In genomic region chr17:4017377-4017776, GRCh38 we compare ENCODE assay signal across 16 cellular contexts. TPM values are rescaled to one million over a fixed set of nuclear protein-coding genes. Genes with fewer than 3 reads are reported as not detected.
A peak's percentile ranks its signal among the peaks of the same experiment; 100 is the strongest.
DNase-seq lines count a peak whose midpoint lies in the region; ATAC-seq, FAIRE-seq and TF ChIP-seq lines count a peak whose summit lies in the region.
"Had no signal": no experiment of that assay in that cellular context is flagged by ENCODE, and none has a peak within 500 bp of the region (broad histone marks: within the 10 kb centered on the region; RNA-seq: fewer than 3 reads in every experiment).

No MANE protein-coding gene starts in this region.

- H3K9ac ChIP-seq in H9 (ENCODE audit: extremely low read depth, insufficient read length, low read length) = no peak overlapping the region
- no peak overlapping the region for H3K9ac ChIP-seq in HepG2 (ENCODE audit: insufficient read depth, low read depth, low read length)

- H3K14ac ChIP-seq in H9 (ENCODE audit: insufficient read depth, low read length) = no peak overlapping the region

- no peaks in the 10 kb centered on the region for H3K4me1 Mint-ChIP-seq in Calu3 (ENCODE audit: low read depth, unreplicated experiment)
- no peaks in the 10 kb centered on the region for H3K4me1 Mint-ChIP-seq in H9
- no peaks in the 10 kb centered on the region for H3K4me1 Mint-ChIP-seq in WTC11
- H3K4me1 Mint-ChIP-seq: B cell; stimulated activated memory B cell treated with anti-CD40 and anti-IgM and Interleukin-4, amounts not matched to agents 10 μg/mL and 1 μg/mL and 100 μg/mL, for 72 hours had no signal

- TF ChIP-seq POLR2A in HepG2 (IDR thresholded peaks at IDR 0.05; ENCODE audit: insufficient read depth in 1 of 2, low read depth in 2 of 2, low read length in 2 of 2) = no peak

- no peak overlapping the region for H3T11ph ChIP-seq in H9 (ENCODE audit: low read length)

- no peak overlapping the region for H2AK5ac ChIP-seq in H9 (ENCODE audit: insufficient read length, low read length)

- peaks cover 16 to 41% of the 10 kb centered on the region in 2 experiments; a peak in 4 of 5 replicates for H3K36me3 ChIP-seq in HepG2 (replicated peaks in 1 of 2; ENCODE audit: control insufficient read depth in 1 of 2, insufficient read depth in 2 of 2, low read length in 2 of 2)

- TF ChIP-seq CTCF in Calu3 (IDR thresholded peaks at IDR 0.05; ENCODE audit: unreplicated experiment) (peak; percentile 41), H9 (conservative IDR thresholded peaks at IDR 0.05) (peak; percentile 58), WTC11 (IDR thresholded peaks at IDR 0.05) (no peak), HepG2 (CRISPR knock-in tag; IDR thresholded peaks at IDR 0.05) (peak; percentile 44)

- no peak overlapping the region for H4K5ac ChIP-seq in H9 (ENCODE audit: insufficient read length, low read depth, low read length)

- H2AFZ ChIP-seq in H9 (ENCODE audit: low read length) (no peak overlapping the region), HepG2 (ENCODE audit: low read length) (no peak overlapping the region)

- no peak overlapping the region for H2BK12ac ChIP-seq in H9 (ENCODE audit: insufficient read length, low read depth, low read length)

- no peak overlapping the region for H4K91ac ChIP-seq in H9 (ENCODE audit: insufficient read length, low read depth, low read length)

- H3K4ac ChIP-seq in H9 (ENCODE audit: low read depth, low read length) = no peak overlapping the region

- H3K9me3 ChIP-seq in H9 (ENCODE audit: control insufficient read depth, low read depth, low read length) = no peaks in the 10 kb centered on the region
- no peaks in the 10 kb centered on the region for H3K9me3 ChIP-seq in HepG2 (ENCODE audit: low read length)
- H3K9me3 ChIP-seq: vagina had no signal

- H3K23ac ChIP-seq in H9 (ENCODE audit: insufficient read length, low read depth, low read length) = no peak overlapping the region

- no peak for TF ChIP-seq RAD21 in HepG2 (CRISPR knock-in tag; IDR thresholded peaks at IDR 0.05)

- no peak overlapping the region for H4K8ac ChIP-seq in H9 (replicated peaks; ENCODE audit: insufficient read length, low read depth, low read length)

- no peaks in the 10 kb centered on the region for H3K9me3 Mint-ChIP-seq in Calu3 (ENCODE audit: low read depth, unreplicated experiment)
- no peaks in the 10 kb centered on the region for H3K9me3 Mint-ChIP-seq in H9
- no peaks in the 10 kb centered on the region for H3K9me3 Mint-ChIP-seq in WTC11
- H3K9me3 Mint-ChIP-seq: stimulated activated memory B cell treated with anti-CD40 and anti-IgM and Interleukin-4, amounts not matched to agents 10 μg/mL and 1 μg/mL and 100 μg/mL, for 72 hours; T-helper 1 cell treated with Interleukin-12 subunit alpha and Interleukin-12 subunit beta and Interleukin-4 antibody, amounts not matched to agents 30 μg/mL and 1 μg/mL, for 36 hours had no signal

- DNase-seq in Calu3 (no peak), H9 (no peak), WTC11 (ENCODE audit: low spot score) (peak; percentile 52), HepG2 (ENCODE audit: low spot score) (no peak), RPMI8226 (no peak), DMS79 treated with DMSO at 0.1 percent for 48 hours (lab: John Stamatoyannopoulos, UW) (no peak), RCC 7860 (ENCODE audit: low spot score) (no peak), SKM-1 treated with dmso at 0.1 percent for 144 hours (lab: John Stamatoyannopoulos, UW; ENCODE audit: unreplicated experiment) (no peak)
- DNase-seq: activated effector memory CD4-positive, alpha-beta T cell treated with anti-CD3 and anti-CD28 coated beads, Interleukin-2, amount 50 U/mL, for 16 hours; effector CD4-positive, alpha-beta T cell; KG1; NCI-H2107 had no signal

- CTCF ChIA-PET in Calu3 (lab: Charles Lee) (interaction anchor here (0.5 kb wide), 1 partner anchor 338 kb away, joined by 3 read pairs; no protein-coding TSS in a partner anchor), WTC11 (lab: Charles Lee) (interaction anchor here (0.5 to 2.5 kb wide), 33 partner anchors 9 to 1154 kb away, joined by 3 to 27 read pairs (median 4); partner anchors contain the start of genes ATP2A3, CAMKK1 and P2RX1), HepG2 (lab: Yijun Ruan, JAX; ENCODE audit: low intra/inter-chr PET ratio, low total read pairs) (no interaction called here)

- no peaks in the 10 kb centered on the region for H3K27me3 Mint-ChIP-seq in Calu3 (ENCODE audit: unreplicated experiment)
- H3K27me3 Mint-ChIP-seq in H9 (ENCODE audit: low read depth) = no peaks in the 10 kb centered on the region; the same call in 1 of the 2 replicates
- H3K27me3 Mint-ChIP-seq in WTC11 (ENCODE audit: low read depth) = no peaks in the 10 kb centered on the region
- H3K27me3 Mint-ChIP-seq: B cell; stimulated activated memory B cell treated with anti-CD40 and anti-IgM and Interleukin-4, amounts not matched to agents 10 μg/mL and 1 μg/mL and 100 μg/mL, for 72 hours had no signal

- H3K36me3 Mint-ChIP-seq in Calu3 (ENCODE audit: insufficient read depth, unreplicated experiment) = peaks cover 10% of the 10 kb centered on the region
- peaks cover 7 to 79% (median 46%) of the 10 kb centered on the region in 3 experiments; a peak in 6 of 7 replicates for H3K36me3 Mint-ChIP-seq in H9 (ENCODE audit: insufficient read depth in 1 of 3, low read depth in 3 of 3)
- H3K36me3 Mint-ChIP-seq in WTC11 = peaks cover 43% of the 10 kb centered on the region

- H3K4me2 ChIP-seq in H9 (ENCODE audit: insufficient read depth, insufficient read length, low read length) = no peak overlapping the region
- no peak overlapping the region for H3K4me2 ChIP-seq in HepG2 (ENCODE audit: low read depth, low read length)

- no peak overlapping the region for H3K27ac Mint-ChIP-seq in Calu3 (ENCODE audit: unreplicated experiment)
- no peak overlapping the region for H3K27ac Mint-ChIP-seq in H9
- no peak overlapping the region for H3K27ac Mint-ChIP-seq in WTC11
- H3K27ac Mint-ChIP-seq: B cell; stimulated activated memory B cell treated with anti-CD40 and anti-IgM and Interleukin-4, amounts not matched to agents 10 μg/mL and 1 μg/mL and 100 μg/mL, for 72 hours; T-helper 1 cell treated with Interleukin-12 subunit alpha and Interleukin-12 subunit beta and Interleukin-4 antibody, amounts not matched to agents 30 μg/mL and 1 μg/mL, for 36 hours had no signal

- TF ChIP-seq EP300 in HepG2 (IDR thresholded peaks at IDR 0.05; ENCODE audit: low read depth in 2 of 2, low read length in 2 of 2) = no peak
- no peak for TF ChIP-seq EP300 in HepG2 (CRISPR knock-in tag; IDR thresholded peaks at IDR 0.05; ENCODE audit: borderline replicate concordance)

- H3K79me1 ChIP-seq in H9 (ENCODE audit: insufficient read depth, low read depth, low read length, poor library complexity, severe bottlenecking) = no peaks in the 10 kb centered on the region

- H3K79me2 ChIP-seq in H9 (ENCODE audit: insufficient read depth, low read length) = no peaks in the 10 kb centered on the region
- no peaks in the 10 kb centered on the region for H3K79me2 ChIP-seq in HepG2 (ENCODE audit: insufficient read depth, low read length)

- intact Hi-C loops in Calu3 (cut with micrococcal nuclease; ENCODE audit: unreplicated experiment) (no loop called here), HepG2 (cut with micrococcal nuclease; ENCODE audit: unreplicated experiment) (no loop called here)

- BruUV-seq in Calu3 (replicated peaks; lab: Mats Ljungman, UMichigan) = no TSS peak
- BruUV-seq in HepG2 (replicated peaks; lab: Mats Ljungman, UMichigan) = no TSS peak

- no peak overlapping the region for H3K56ac ChIP-seq in H9 (ENCODE audit: insufficient read length, low read depth, low read length)

- ATAC-seq in WTC11 (peak; percentile 72), HepG2 (no peak)
- ATAC-seq: stimulated activated memory B cell treated with anti-CD40 and anti-IgM and Interleukin-4, amounts not matched to agents 10 μg/mL and 1 μg/mL and 100 μg/mL, for 72 hours had no signal

- H3K4me1 ChIP-seq in H9 (ENCODE audit: insufficient read depth, low read length) (no peaks in the 10 kb centered on the region), HepG2 (ENCODE audit: insufficient read depth, low read length) (peaks cover 31% of the 10 kb centered on the region)
- H3K4me1 ChIP-seq: vagina had no signal

- FAIRE-seq in HepG2 (lab: Jason Lieb, UNC) (no peak), RCC 7860 (lab: Jason Lieb, UNC) (no peak)

- H2BK15ac ChIP-seq in H9 (ENCODE audit: low read depth, low read length) = no peak overlapping the region

- WGBS in H9 (ENCODE audit: extremely low coverage, insufficient read length, low lambda C conversion rate) = no CpG with 5 or more reads among the region's 18 CpGs
- WGBS in HepG2 (ENCODE audit: low lambda C conversion rate) = 98% methylated on average over 8 of the region's 18 CpGs

- in situ Hi-C loops in HepG2 (cut with HindIII; ENCODE audit: extremely low pct_ligation_motif_present, low pct_unique_long_range_greater_than_20kb) = no loop called here

- H3K27me3 ChIP-seq in H9 (ENCODE audit: insufficient read depth, low read length) (no peaks in the 10 kb centered on the region), HepG2 (ENCODE audit: control insufficient read depth in 1 of 2, insufficient read depth in 2 of 2, low read length in 2 of 2) (no peaks in the 10 kb centered on the region; a peak in 1 of 5 replicates)
- H3K27me3 ChIP-seq: vagina had no signal

- H3K4me3 ChIP-seq in HepG2 (replicated peaks in 1 of 3; ENCODE audit: insufficient read depth in 1 of 3, low read depth in 2 of 3, low read length in 3 of 3) = no peak overlapping the region
- H3K4me3 ChIP-seq: vagina had no signal

- H2BK120ac ChIP-seq in H9 (ENCODE audit: low read depth, low read length, poor library complexity, severe bottlenecking) = no peak overlapping the region

- H2BK5ac ChIP-seq in H9 (ENCODE audit: insufficient read length, low read length) = no peak overlapping the region

- H3K23me2 ChIP-seq in H9 (ENCODE audit: insufficient read length, low read depth, low read length, poor library complexity, severe bottlenecking) = no peaks in the 10 kb centered on the region

- H3K27ac ChIP-seq in H9 (ENCODE audit: insufficient read length, low read depth, low read length) (no peak overlapping the region), HepG2 (ENCODE audit: extremely low read length, insufficient read depth, low read length) (no peak overlapping the region)
- H3K27ac ChIP-seq: vagina had no signal

- H4K20me1 ChIP-seq in H9 (ENCODE audit: control insufficient read depth, insufficient read depth, insufficient read length) (no peaks in the 10 kb centered on the region), HepG2 (ENCODE audit: insufficient read depth, low read length) (no peaks in the 10 kb centered on the region)

- no peak overlapping the region for H3K18ac ChIP-seq in H9 (ENCODE audit: insufficient read length, low read depth, low read length)

- POLR2A ChIA-PET in WTC11 (lab: Charles Lee) (interaction anchor here (0.5 kb wide), 1 partner anchor 307 kb away, joined by 3 read pairs; no protein-coding TSS in a partner anchor), HepG2 (lab: Yijun Ruan, JAX) (no interaction called here)

- H3K4me3 Mint-ChIP-seq in Calu3 (ENCODE audit: low read depth, unreplicated experiment) = no peak overlapping the region
- no peak overlapping the region for H3K4me3 Mint-ChIP-seq in H9
- H3K4me3 Mint-ChIP-seq in WTC11 = no peak overlapping the region
- H3K4me3 Mint-ChIP-seq: B cell; stimulated activated memory B cell treated with anti-CD40 and anti-IgM and Interleukin-4, amounts not matched to agents 10 μg/mL and 1 μg/mL and 100 μg/mL, for 72 hours; T-helper 1 cell treated with Interleukin-12 subunit alpha and Interleukin-12 subunit beta and Interleukin-4 antibody, amounts not matched to agents 30 μg/mL and 1 μg/mL, for 36 hours had no signal

- H2BK20ac ChIP-seq in H9 (ENCODE audit: low read depth, low read length, poor library complexity, severe bottlenecking) = no peak overlapping the region

RNA-seq across cellular contexts. Expression of gene ATP2A3, which starts 53.1 kb away (rescaled TPM):
- total RNA-seq in Calu3 (2022) (4.5 and 4.8 TPM in 2 replicates), H9 (2021) (13.3 and 14.6 TPM in 2 replicates), WTC11 (2021) (35.6 to 39.1 TPM (median 37.8 TPM) in 3 replicates), HepG2 (2016; rRNA removed; fragmentation: Illumina TruSeq; extraction: Trizol) (not detected in 2 replicates)
- total RNA-seq in HepG2 (2016; cell fraction: cytosol; rRNA removed; fragmentation: Illumina TruSeq; extraction: Trizol; ENCODE audit: low read depth) = not detected in 2 replicates
- total RNA-seq in HepG2 (2016; cell fraction: insoluble cytoplasmic fraction; rRNA removed; fragmentation: Illumina TruSeq; extraction: Trizol) = not detected in 2 replicates
- not detected in 2 replicates for total RNA-seq in HepG2 (2016; cell fraction: membrane; rRNA removed; fragmentation: Illumina TruSeq; extraction: Trizol)
- not detected in 2 replicates for total RNA-seq in HepG2 (2016; cell fraction: nucleus; rRNA removed; fragmentation: Illumina TruSeq; extraction: Trizol)
- polyA plus RNA-seq in HepG2 (2011; rRNA removed) = 0.07 and 0.10 TPM in 2 replicates
- 0.03 and 0.14 TPM in 2 replicates for polyA plus RNA-seq in HepG2 (2011; cell fraction: cytosol; rRNA removed)
- 0.16 and 0.40 TPM in 2 replicates for polyA plus RNA-seq in HepG2 (2011; cell fraction: nucleus; rRNA removed)
- 0.15 and 0.25 TPM in 2 replicates for polyA plus RNA-seq in HepG2 (2012)
- polyA plus RNA-seq in HepG2 (2016; cell fraction: cytosol; fragmentation: Illumina TruSeq; extraction: Trizol; ENCODE audit: low read depth) = not detected in 2 replicates
- polyA plus RNA-seq in HepG2 (2016; cell fraction: insoluble cytoplasmic fraction; fragmentation: Illumina TruSeq; extraction: Trizol; ENCODE audit: low read depth) = not detected in 2 replicates
- not detected in 2 replicates for polyA plus RNA-seq in HepG2 (2016; cell fraction: membrane; fragmentation: Illumina TruSeq; extraction: Trizol; ENCODE audit: low read depth)
- polyA plus RNA-seq in HepG2 (2016; cell fraction: nucleus; fragmentation: Illumina TruSeq; extraction: Trizol; ENCODE audit: insufficient read depth, low read depth) = not detected in 2 replicates
- polyA minus RNA-seq in HepG2 (2011; rRNA and poly(A)+ RNA removed; ENCODE audit: low replicate concordance) = 0.52 and 1.2 TPM in 2 replicates
- not detected in 2 replicates for polyA minus RNA-seq in HepG2 (2011; cell fraction: cytosol; rRNA and poly(A)+ RNA removed)
- 0.13 TPM in 1 of 2 replicates, not detected in the other for polyA minus RNA-seq in HepG2 (2011; cell fraction: nucleus; rRNA and poly(A)+ RNA removed)
